ENCODE assay signal across 19 cellular contexts in genomic region chr7:22190736-22191135, GRCh38.
"Had no signal": no experiment of that assay in that cellular context is flagged by ENCODE, and none has a peak within 500 bp of the region (broad histone marks: within the 10 kb centered on the region; RNA-seq: fewer than 3 reads in every experiment).

No MANE protein-coding gene starts in this region.

- H3K36me3 Mint-ChIP-seq: activated naive CD8-positive, alpha-beta T cell; WTC11 had no signal

- ATAC-seq: activated CD8-positive, alpha-beta memory T cell treated with anti-CD3 and anti-CD28 coated beads, Interleukin-2, amount 10 ng/mL, durations not matched to agents 7 days and 5 days; WTC11 had no signal

- H3K27ac Mint-ChIP-seq: activated CD4-positive, alpha-beta memory T cell treated with anti-CD3 and anti-CD28 coated beads, Interleukin-2, amount 10 ng/mL, durations not matched to agents 7 days and 5 days; activated CD8-positive, alpha-beta memory T cell treated with anti-CD3 and anti-CD28 coated beads, Interleukin-2, amount 10 ng/mL, durations not matched to agents 7 days and 5 days; activated naive CD8-positive, alpha-beta T cell; nephron progenitor cell; WTC11 had no signal

- H3K4me1 ChIP-seq: colonic mucosa had no signal

- H3K36me3 ChIP-seq: colonic mucosa, right atrium auricular region had no signal

- H3K27me3 Mint-ChIP-seq: activated naive CD8-positive, alpha-beta T cell; progenitor cell of endocrine pancreas had no signal

- DNase-seq: activated CD4-positive, alpha-beta memory T cell treated with anti-CD3 and anti-CD28 coated beads, Interleukin-2, amount 10 ng/mL, durations not matched to agents 7 days and 5 days; activated CD4-positive, alpha-beta T cell treated with anti-CD3 and anti-CD28 coated beads for 48 hours; activated CD8-positive, alpha-beta memory T cell treated with anti-CD3 and anti-CD28 coated beads, Interleukin-2, amount 10 ng/mL, durations not matched to agents 7 days and 5 days; colonic mucosa; head of caudate nucleus; left ventricle myocardium inferior; mammary epithelial cell; nephron progenitor cell; occipital lobe; stimulated activated CD4-positive, alpha-beta T cell treated with anti-CD3 and anti-CD28 coated beads, Interleukin-12 subunit alpha, Interleukin-12 subunit beta, amount 100 ng/mL, for 4 hours; stimulated activated CD4-positive, alpha-beta T cell treated with anti-CD3 and anti-CD28 coated beads, Interleukin-1b, Interleukin-23, amount 100 ng/mL, for 48 hours; stimulated activated CD8-positive, alpha-beta memory T cell treated with anti-CD3 and anti-CD28 coated beads, Interleukin-4, amount 100 ng/mL, for 48 hours; stimulated activated naive CD4-positive, alpha-beta T cell; T-helper 2 cell; tibial artery had no signal

- H3K4me1 Mint-ChIP-seq: activated CD4-positive, alpha-beta memory T cell treated with anti-CD3 and anti-CD28 coated beads, Interleukin-2, amount 10 ng/mL, durations not matched to agents 7 days and 5 days; activated CD8-positive, alpha-beta memory T cell treated with anti-CD3 and anti-CD28 coated beads, Interleukin-2, amount 10 ng/mL, durations not matched to agents 7 days and 5 days had no signal

- H3K4me3 Mint-ChIP-seq: activated CD4-positive, alpha-beta memory T cell treated with anti-CD3 and anti-CD28 coated beads, Interleukin-2, amount 10 ng/mL, durations not matched to agents 7 days and 5 days; activated CD8-positive, alpha-beta memory T cell treated with anti-CD3 and anti-CD28 coated beads, Interleukin-2, amount 10 ng/mL, durations not matched to agents 7 days and 5 days; activated naive CD8-positive, alpha-beta T cell; nephron progenitor cell; WTC11 had no signal

- H3K9me3 Mint-ChIP-seq: activated CD4-positive, alpha-beta memory T cell treated with anti-CD3 and anti-CD28 coated beads, Interleukin-2, amount 10 ng/mL, durations not matched to agents 7 days and 5 days; nephron progenitor cell; WTC11 had no signal

- H3K4me3 ChIP-seq: colonic mucosa, left ventricle myocardium inferior, right atrium auricular region, tibial artery had no signal

- H3K27me3 ChIP-seq: colonic mucosa, right atrium auricular region, tibial artery had no signal

- H3K9me3 ChIP-seq: colonic mucosa, left ventricle myocardium inferior, right atrium auricular region, tibial artery had no signal

- H3K27ac ChIP-seq: colonic mucosa, left ventricle myocardium inferior, right atrium auricular region, tibial artery had no signal
